Comparison of ENCODE assay signal across 9 cellular contexts in the genomic region with DNA sequence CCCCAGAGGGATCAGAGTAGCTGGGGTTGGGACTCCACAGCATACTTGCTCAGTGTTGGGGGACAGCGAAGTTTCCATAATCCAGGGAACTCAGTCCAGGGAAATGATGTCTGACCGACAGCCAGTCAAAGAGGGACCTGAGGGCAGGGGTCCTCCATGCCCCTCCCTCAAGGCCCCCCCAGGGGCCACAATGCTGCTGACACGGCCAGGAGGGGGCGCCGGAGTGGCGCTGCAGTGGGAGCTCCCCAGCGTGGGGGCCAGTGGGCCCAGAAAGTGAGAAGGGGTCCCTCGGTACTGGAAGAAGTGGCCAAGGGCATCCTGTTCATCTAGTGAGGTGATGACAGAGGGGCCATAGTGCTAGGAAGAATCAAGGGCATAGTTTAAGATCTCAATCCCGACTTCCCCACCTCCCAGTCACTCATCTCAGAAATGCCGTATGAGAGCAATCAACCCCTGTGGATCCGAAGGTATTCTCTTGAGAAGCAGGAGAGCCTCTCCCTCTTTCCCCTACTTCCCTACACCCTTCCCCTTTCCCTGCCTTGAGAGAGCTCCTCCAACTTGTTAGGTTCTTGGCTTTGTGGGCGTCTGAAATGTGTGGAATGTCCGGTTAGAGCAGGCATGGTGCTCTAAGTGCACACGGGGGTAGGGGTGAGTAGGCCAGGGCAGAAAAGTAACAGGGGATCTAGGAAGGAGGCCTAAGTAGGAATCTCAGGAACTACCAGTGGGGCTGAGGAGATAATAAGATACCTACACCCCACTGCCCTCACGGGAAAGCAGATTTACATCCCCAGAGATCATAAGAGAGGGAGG. TPM values are rescaled to one million over a fixed set of nuclear protein-coding genes. Genes with fewer than 3 reads are reported as not detected.
A peak's percentile ranks its signal among the peaks of the same experiment; 100 is the strongest.
DNase-seq lines count a peak whose midpoint lies in the region; ATAC-seq and TF ChIP-seq lines count a peak whose summit lies in the region.
"Had no signal": no experiment of that assay in that cellular context is flagged by ENCODE, and none has a peak within 500 bp of the region (broad histone marks: within the 10 kb centered on the region; RNA-seq: fewer than 3 reads in every experiment).

No MANE protein-coding gene starts in this region.

- H3K9me3 ChIP-seq in CD4-positive, alpha-beta T cell (ENCODE audit: control insufficient read depth, low read length): no peaks in the 10 kb centered on the region
- no peaks in the 10 kb centered on the region for H3K9me3 ChIP-seq in mesenchymal stem cell (ENCODE audit: control insufficient read depth, low read length)
- H3K9me3 ChIP-seq: sigmoid colon had no signal

- peak overlapping the region; percentile 94 for H4K91ac ChIP-seq in mesenchymal stem cell (ENCODE audit: low read length)

- H3K4me1 ChIP-seq in mesenchymal stem cell (ENCODE audit: control insufficient read depth, insufficient read depth, low read depth, low read length): peaks cover 20% of the 10 kb centered on the region

- H2BK15ac ChIP-seq in mesenchymal stem cell (ENCODE audit: low read depth, poor library complexity, severe bottlenecking): peak overlapping the region; percentile 57

- H3K27me3 ChIP-seq in CD4-positive, alpha-beta T cell (ENCODE audit: control insufficient read depth, insufficient read depth, low read length): no peaks in the 10 kb centered on the region
- no peaks in the 10 kb centered on the region for H3K27me3 ChIP-seq in mesenchymal stem cell (ENCODE audit: control insufficient read depth in 1 of 2, insufficient read depth in 1 of 2, low read length in 2 of 2)
- H3K27me3 ChIP-seq: sigmoid colon had no signal

- peak overlapping the region; percentile 69 for H2BK5ac ChIP-seq in mesenchymal stem cell (ENCODE audit: low read depth, low read length, poor library complexity, severe bottlenecking)

- H3K4me3 Mint-ChIP-seq in CD4-positive, alpha-beta T cell: no peak overlapping the region

- no peak overlapping the region for H3K4me2 ChIP-seq in mesenchymal stem cell (ENCODE audit: low read length, poor library complexity, severe bottlenecking)

- CTCF ChIA-PET in CD4-positive, alpha-beta T cell (lab: Charles Lee): interaction anchor here (1.2 to 1.5 kb wide), 4 partner anchors 9 to 36 kb away, joined by 4 to 5 read pairs (median 4); a partner anchor contains a TSS

- H3K23ac ChIP-seq in mesenchymal stem cell (ENCODE audit: low read length in 2 of 2): no peak overlapping the region

- no peaks in the 10 kb centered on the region for H3K9me3 Mint-ChIP-seq in CD4-positive, alpha-beta T cell

- H2AFZ ChIP-seq in mesenchymal stem cell (ENCODE audit: low read depth, low read length): no peak overlapping the region

- H3K27me3 Mint-ChIP-seq in CD4-positive, alpha-beta T cell: no peaks in the 10 kb centered on the region

- WGBS in mesenchymal stem cell: 67% methylated on average over 12 of the region's 15 CpGs

- H3K18ac ChIP-seq in mesenchymal stem cell (ENCODE audit: low read depth in 1 of 2, low read length in 2 of 2): peak overlapping the region; percentile 67 to 94

- peaks cover 53% of the 10 kb centered on the region for H3K36me3 Mint-ChIP-seq in CD4-positive, alpha-beta T cell (ENCODE audit: low read depth)

- peak overlapping the region; percentile 7 for H3K9ac ChIP-seq in mesenchymal stem cell (ENCODE audit: low read length)

- ATAC-seq in CD4-positive, alpha-beta T cell (ENCODE audit: poor library complexity): no peak
- no peak for ATAC-seq in HG03378 (IDR thresholded peaks at IDR 0.05; ENCODE audit: unreplicated experiment)

- peak overlapping the region; percentile 6 to 99 for H3K4ac ChIP-seq in mesenchymal stem cell (ENCODE audit: low read depth in 1 of 2, low read length in 2 of 2)

- no peak overlapping the region for H3K4me3 ChIP-seq in mesenchymal stem cell (ENCODE audit: insufficient read depth in 1 of 2, low read depth in 1 of 2, low read length in 2 of 2)
- H3K4me3 ChIP-seq: sigmoid colon had no signal

- H2BK12ac ChIP-seq in mesenchymal stem cell (ENCODE audit: low read length in 2 of 2): peak overlapping the region; percentile 45 to 71

- H3K27ac ChIP-seq in CD4-positive, alpha-beta T cell (ENCODE audit: low read depth, low read length): no peak overlapping the region
- H3K27ac ChIP-seq in mesenchymal stem cell (ENCODE audit: low read length, poor library complexity, severe bottlenecking): peak overlapping the region; percentile 85

- H3K27ac Mint-ChIP-seq in CD4-positive, alpha-beta T cell: no peak overlapping the region

- peaks cover 11% of the 10 kb centered on the region for H3K79me1 ChIP-seq in mesenchymal stem cell (replicated peaks; ENCODE audit: low read length, poor library complexity, severe bottlenecking)

- peaks cover 11% of the 10 kb centered on the region for H3K4me1 Mint-ChIP-seq in CD4-positive, alpha-beta T cell (ENCODE audit: low read depth)

- no peak overlapping the region for H3K14ac ChIP-seq in mesenchymal stem cell (ENCODE audit: low read length in 2 of 2)

- peak overlapping the region; percentile 92 for H2BK120ac ChIP-seq in mesenchymal stem cell (ENCODE audit: low read depth, low read length)

- DNase-seq in CD4-positive, alpha-beta T cell: no peak
- DNase-seq in HK-2 (ENCODE audit: unreplicated experiment): peak; percentile 68
- peak; percentile 85 for DNase-seq in astrocyte of the hippocampus (ENCODE audit: low read depth, low spot score)
- peak; percentile 77 for DNase-seq in mesenchymal stem cell
- no peak for DNase-seq in cerebellum (ENCODE audit: low spot score)
- DNase-seq in NCI-H82 treated with DMSO at 0.1 percent for 48 hours (lab: John Stamatoyannopoulos, UW; ENCODE audit: unreplicated experiment): no peak
- DNase-seq in mucosa of gallbladder (ENCODE audit: low spot score): no peak
- DNase-seq: sigmoid colon had no signal

- POLR2A ChIA-PET in CD4-positive, alpha-beta T cell (lab: Charles Lee): interaction anchor here (6.8 kb wide), 1 partner anchor 8 kb away, joined by 120 read pairs; a partner anchor contains a TSS

- H2AK5ac ChIP-seq in mesenchymal stem cell (ENCODE audit: low read length, severe bottlenecking): peak overlapping the region; percentile 99

- peak; percentile 35 for TF ChIP-seq CTCF in CD4-positive, alpha-beta T cell (IDR thresholded peaks at IDR 0.05)

- intact Hi-C loops in CD4-positive, alpha-beta T cell (cut with DNase I, micrococcal nuclease): no loop called here

- H4K8ac ChIP-seq in mesenchymal stem cell (ENCODE audit: low read length): peak overlapping the region; percentile 88

- peaks cover 48 to 72% of the 10 kb centered on the region in 2 experiments for H3K36me3 ChIP-seq in mesenchymal stem cell (ENCODE audit: control insufficient read depth in 1 of 2, insufficient read depth in 2 of 2, low read depth in 1 of 2, low read length in 2 of 2)

RNA-seq across cellular contexts. Expression of a gene that starts 4.1 kb away (rescaled TPM):
- total RNA-seq in CD4-positive, alpha-beta T cell: 1 to 10 TPM; 1.6 to 2.8 TPM
- 4.0 TPM for polyA plus RNA-seq in mesenchymal stem cell (2013, experiment 1 of 2)
- polyA plus RNA-seq in mesenchymal stem cell (2013, experiment 2 of 2): 4.3 TPM
- total RNA-seq in cerebellum (4.5 TPM), mucosa of gallbladder (3.1 TPM)

RNA-seq across cellular contexts. Expression of a gene that starts 9.3 kb away (rescaled TPM):
- total RNA-seq in CD4-positive, alpha-beta T cell: 10 to 100 TPM; 18.7 to 19.7 TPM
- 70.7 TPM for polyA plus RNA-seq in mesenchymal stem cell (2013, experiment 1 of 2)
- 66.4 TPM for polyA plus RNA-seq in mesenchymal stem cell (2013, experiment 2 of 2)
- total RNA-seq in cerebellum: 11.1 TPM
- total RNA-seq in mucosa of gallbladder: 36.5 TPM

RNA-seq across cellular contexts. Expression of a gene that starts 25.6 kb away (rescaled TPM):
- total RNA-seq in CD4-positive, alpha-beta T cell: 10 to 100 TPM; 18.6 to 19.9 TPM
- 22.4 TPM for polyA plus RNA-seq in mesenchymal stem cell (2013, experiment 1 of 2)
- 22.5 TPM for polyA plus RNA-seq in mesenchymal stem cell (2013, experiment 2 of 2)
- total RNA-seq in cerebellum (21.5 TPM), mucosa of gallbladder (22.4 TPM)

RNA-seq across cellular contexts. Expression of a gene that starts 25.7 kb away (rescaled TPM):
- total RNA-seq in CD4-positive, alpha-beta T cell: 10 to 100 TPM; 11.4 to 11.9 TPM
- polyA plus RNA-seq in mesenchymal stem cell (2013, experiment 1 of 2): 11.4 TPM
- 12.7 TPM for polyA plus RNA-seq in mesenchymal stem cell (2013, experiment 2 of 2)
- total RNA-seq in cerebellum: 31.2 TPM
- total RNA-seq in mucosa of gallbladder: 14.2 TPM

RNA-seq across cellular contexts. Expression of a gene that starts 36.1 kb away (rescaled TPM):
- total RNA-seq in CD4-positive, alpha-beta T cell: under 1 TPM in 1 of 2 experiments, not detected in 1; 0.11 TPM
- polyA plus RNA-seq in mesenchymal stem cell (2013, experiment 1 of 2): 0.66 TPM
- polyA plus RNA-seq in mesenchymal stem cell (2013, experiment 2 of 2): 0.67 TPM
- total RNA-seq in cerebellum (0.73 TPM), mucosa of gallbladder (2.7 TPM)

Comparison
In these comparisons a context has a peak if more than half of its experiments do, and no peak if none do; other contexts are left out.
1. DNase-seq: peak in HK-2 (single experiment), astrocyte of the hippocampus (single experiment) and mesenchymal stem cell (single experiment); none in CD4-positive, alpha-beta T cell (0 of 10), cerebellum (single experiment), NCI-H82 treated with DMSO at 0.1 percent for 48 hours (single experiment) and mucosa of gallbladder (single experiment).